Comparison of ENCODE assay signal across 2 cellular contexts in genomic region chr7:129208667-129209066, GRCh38.
TF ChIP-seq lines count a peak whose summit lies in the region.

No MANE protein-coding gene starts in this region.

TF ChIP-seq in GM12878, 131 proteins besides CTCF, POLR2A, EP300 and RAD21:
- TF ChIP-seq NKRF (conservative IDR thresholded peaks at IDR 0.05), result no peak
- no peak for TF ChIP-seq KDM1A (IDR thresholded peaks at IDR 0.05; ENCODE audit: borderline replicate concordance)
- peak; percentile 82 for TF ChIP-seq MEF2B (IDR thresholded peaks at IDR 0.05; ENCODE audit: partially characterized antibody, poor library complexity, severe bottlenecking)
- TF ChIP-seq RCOR1 (conservative IDR thresholded peaks at IDR 0.05; ENCODE audit: low read depth, low read length), result no peak
- no peak for TF ChIP-seq ESRRA (IDR thresholded peaks at IDR 0.05; ENCODE audit: low read length)
- no peak for TF ChIP-seq NFIC (IDR thresholded peaks at IDR 0.05; ENCODE audit: low read depth, low read length)
- peak; percentile 14; the same call in 1 of the 2 replicates for TF ChIP-seq SMC3 (IDR thresholded peaks at IDR 0.05; ENCODE audit: borderline replicate concordance, low read length)

TF ChIP-seq in HepG2, 621 proteins besides CTCF, POLR2A, EP300 and RAD21:
- TF ChIP-seq MED13 (CRISPR knock-in tag; IDR thresholded peaks at IDR 0.05), result no peak
- no peak for TF ChIP-seq ZNF616 (CRISPR knock-in tag; IDR thresholded peaks at IDR 0.05; ENCODE audit: low read depth)
- TF ChIP-seq TEAD3 (CRISPR knock-in tag; optimal IDR thresholded peaks at IDR 0.05; ENCODE audit: borderline replicate concordance), result no peak
- no peak for TF ChIP-seq ZBTB4 (CRISPR knock-in tag; IDR thresholded peaks at IDR 0.05; ENCODE audit: borderline replicate concordance)
- TF ChIP-seq ZNF160 (CRISPR knock-in tag; IDR thresholded peaks at IDR 0.05), result no peak
- TF ChIP-seq ZNF225 (CRISPR knock-in tag; IDR thresholded peaks at IDR 0.05), result no peak
- TF ChIP-seq DPF2 (CRISPR knock-in tag; IDR thresholded peaks at IDR 0.05; ENCODE audit: borderline replicate concordance, low read depth), result no peak
- TF ChIP-seq PHB2 (IDR thresholded peaks at IDR 0.05; ENCODE audit: partially characterized antibody), result no peak
- TF ChIP-seq MLXIP (CRISPR knock-in tag; IDR thresholded peaks at IDR 0.05; ENCODE audit: borderline replicate concordance), result no peak
- no peak for TF ChIP-seq BCL3 (CRISPR knock-in tag; IDR thresholded peaks at IDR 0.05)
- TF ChIP-seq PRDM10 (CRISPR knock-in tag; IDR thresholded peaks at IDR 0.05; ENCODE audit: low read depth), result no peak
- TF ChIP-seq GATA4 (IDR thresholded peaks at IDR 0.05; ENCODE audit: borderline replicate concordance, low read depth), result no peak
- TF ChIP-seq SNRNP70 (IDR thresholded peaks at IDR 0.05; ENCODE audit: low read depth, low read length), result no peak
- no peak for TF ChIP-seq JUND (CRISPR knock-in tag; IDR thresholded peaks at IDR 0.05)
- TF ChIP-seq ZNF205 (CRISPR knock-in tag; IDR thresholded peaks at IDR 0.05), result no peak
- TF ChIP-seq YY1 (IDR thresholded peaks at IDR 0.05; ENCODE audit: insufficient read depth, insufficient replicate concordance, low read depth, low read length), result no peak
